8 cellular contexts compared by ENCODE assay signal in genomic region chr16:15015671-15016070, GRCh38. TPM values are rescaled to one million over a fixed set of nuclear protein-coding genes. Genes with fewer than 3 reads are reported as not detected.
DNase-seq lines count a peak whose midpoint lies in the region; ATAC-seq, FAIRE-seq and TF ChIP-seq lines count a peak whose summit lies in the region.
"Not testable (repeated sequence)": the region's sequence is repeated elsewhere in the genome, so short reads cannot be mapped to it uniquely, and the experiment has no call there.

No MANE protein-coding gene starts in this region.

- peaks cover 32% of the 10 kb centered on the region for H3K36me3 Mint-ChIP-seq in CD4-positive, CD25-positive, alpha-beta regulatory T cell
- H3K36me3 Mint-ChIP-seq in astrocyte (ENCODE audit: low read depth, unreplicated experiment) (peaks cover 46% of the 10 kb centered on the region), naive B cell (peaks cover 20 to 26% of the 10 kb centered on the region in 2 donors)

- not testable (repeated sequence) for ATAC-seq in CD4-positive, CD25-positive, alpha-beta regulatory T cell (ENCODE audit: low read depth in 2 of 2); naive B cell (ENCODE audit: low read depth in 2 of 2); psoas muscle

- not testable (repeated sequence) for H3K4me1 ChIP-seq in CD4-positive, CD25-positive, alpha-beta regulatory T cell (ENCODE audit: control insufficient read depth, insufficient read depth, low read length, poor library complexity, severe bottlenecking)
- peaks cover 16% of the 10 kb centered on the region for H3K4me1 ChIP-seq in astrocyte (ENCODE audit: insufficient read depth, low read length)
- peaks cover 40% of the 10 kb centered on the region for H3K4me1 ChIP-seq in left ventricle myocardium inferior
- peaks cover 25% of the 10 kb centered on the region for H3K4me1 ChIP-seq in psoas muscle
- H3K4me1 ChIP-seq in subcutaneous abdominal adipose tissue (ENCODE audit: control insufficient read depth in 5 of 5, insufficient read depth in 5 of 5, low read length in 5 of 5), result peaks cover 4 to 34% (median 28%) of the 10 kb centered on the region in 5 donors

- intact Hi-C loops in left ventricle myocardium inferior (cut with micrococcal nuclease); psoas muscle (cut with DNase I): not testable (repeated sequence)

- H3K36me3 ChIP-seq in CD4-positive, CD25-positive, alpha-beta regulatory T cell (ENCODE audit: control insufficient read depth, insufficient read depth, low read length), result peaks cover 31% of the 10 kb centered on the region
- H3K36me3 ChIP-seq in SK-N-MC (ENCODE audit: insufficient read depth, low read length) (peaks cover 36% of the 10 kb centered on the region), astrocyte (ENCODE audit: insufficient read depth, low read length) (peaks cover 14% of the 10 kb centered on the region), left ventricle myocardium inferior (peaks cover 54% of the 10 kb centered on the region), psoas muscle (ENCODE audit: insufficient read depth in 1 of 2, low read depth in 1 of 2) (peaks cover 5 to 33% of the 10 kb centered on the region in 2 donors), subcutaneous abdominal adipose tissue (ENCODE audit: control insufficient read depth in 5 of 5, insufficient read depth in 5 of 5, low read length in 5 of 5) (peaks cover 5 to 28% (median 14%) of the 10 kb centered on the region in 5 donors)

- H3K4me1 Mint-ChIP-seq in CD4-positive, CD25-positive, alpha-beta regulatory T cell, result peaks cover 20 to 50% (median 24%) of the 10 kb centered on the region in 4 donors
- H3K4me1 Mint-ChIP-seq in astrocyte (ENCODE audit: low read depth, unreplicated experiment), result peaks cover 29% of the 10 kb centered on the region
- peaks cover 0 to 38% (median 5%) of the 10 kb centered on the region in 3 donors for H3K4me1 Mint-ChIP-seq in naive B cell

- H2AFZ ChIP-seq in astrocyte (ENCODE audit: low read depth, low read length), result not testable (repeated sequence)

- H3K27me3 Mint-ChIP-seq in CD4-positive, CD25-positive, alpha-beta regulatory T cell; astrocyte (ENCODE audit: low read depth, unreplicated experiment); naive B cell: not testable (repeated sequence)

- TF ChIP-seq CTCF in astrocyte (IDR thresholded peaks at IDR 0.05; ENCODE audit: insufficient read depth, low read depth, low read length); left ventricle myocardium inferior (IDR thresholded peaks at IDR 0.05; ENCODE audit: borderline replicate concordance); psoas muscle (IDR thresholded peaks at IDR 0.05): not testable (repeated sequence)

- H4K20me1 ChIP-seq in astrocyte (ENCODE audit: insufficient read depth, low read length), result peaks cover 13% of the 10 kb centered on the region

- not testable (repeated sequence) for H3K4me3 ChIP-seq in CD4-positive, CD25-positive, alpha-beta regulatory T cell (ENCODE audit: low read depth, low read length); astrocyte (ENCODE audit: insufficient read depth, low read depth, low read length); left ventricle myocardium inferior; psoas muscle; subcutaneous abdominal adipose tissue (ENCODE audit: low read depth in 1 of 5, low read length in 5 of 5)
- H3K4me3 ChIP-seq in SK-N-MC, result peak overlapping the region; percentile 27; the same call in 1 of the 2 replicates

- not testable (repeated sequence) for H3K9me3 Mint-ChIP-seq in CD4-positive, CD25-positive, alpha-beta regulatory T cell; astrocyte (ENCODE audit: unreplicated experiment); naive B cell

- not testable (repeated sequence) for H3K27ac ChIP-seq in CD4-positive, CD25-positive, alpha-beta regulatory T cell (ENCODE audit: insufficient read depth, low read length, poor library complexity, severe bottlenecking); astrocyte (ENCODE audit: low read depth, low read length)
- peak overlapping the region; percentile 100 for H3K27ac ChIP-seq in SK-N-MC
- H3K27ac ChIP-seq in left ventricle myocardium inferior (replicated peaks), result peak overlapping the region; percentile 55
- peak overlapping the region; percentile 83 for H3K27ac ChIP-seq in psoas muscle
- peak overlapping the region; percentile 69 for H3K27ac ChIP-seq in subcutaneous abdominal adipose tissue (ENCODE audit: low read depth, low read length)

- FAIRE-seq in A204.1 (lab: Jason Lieb, UNC), result peak; percentile 35
- not testable (repeated sequence) for FAIRE-seq in astrocyte (lab: Jason Lieb, UNC)

- DNase-seq in CD4-positive, CD25-positive, alpha-beta regulatory T cell; SK-N-MC (ENCODE audit: low read depth, low spot score); astrocyte (ENCODE audit: low read depth); left ventricle myocardium inferior; naive B cell; psoas muscle: not testable (repeated sequence)

- H3K4me2 ChIP-seq in astrocyte (ENCODE audit: low read length), result not testable (repeated sequence)

- not testable (repeated sequence) for H3K79me2 ChIP-seq in astrocyte (ENCODE audit: insufficient read depth, low read length)

- not testable (repeated sequence) for H3K4me3 Mint-ChIP-seq in CD4-positive, CD25-positive, alpha-beta regulatory T cell; astrocyte (ENCODE audit: unreplicated experiment); naive B cell

- WGBS in psoas muscle, 3 donors, result 93 to 98% (median 98%) methylated on average over 3 of the region's 3 CpGs

- peak overlapping the region in 2 of 3 donors; percentile 71 to 74 for H3K27ac Mint-ChIP-seq in CD4-positive, CD25-positive, alpha-beta regulatory T cell
- H3K27ac Mint-ChIP-seq in astrocyte (ENCODE audit: unreplicated experiment) (peak overlapping the region; percentile 96), naive B cell (peak overlapping the region in 5 of 6 donors; percentile 18 to 93 (median 90))

- not testable (repeated sequence) for H3K9me3 ChIP-seq in CD4-positive, CD25-positive, alpha-beta regulatory T cell (ENCODE audit: control insufficient read depth in 2 of 2, low read length in 2 of 2); SK-N-MC (ENCODE audit: low read depth, low read length); astrocyte (ENCODE audit: insufficient read depth, low read depth, low read length); left ventricle myocardium inferior (replicated peaks); psoas muscle; subcutaneous abdominal adipose tissue (ENCODE audit: control insufficient read depth in 5 of 5, low read length in 5 of 5)

- H3K27me3 ChIP-seq in CD4-positive, CD25-positive, alpha-beta regulatory T cell (ENCODE audit: control insufficient read depth, insufficient read depth, low read length); astrocyte (ENCODE audit: insufficient read depth, low read length); left ventricle myocardium inferior (ENCODE audit: low read depth); psoas muscle (ENCODE audit: insufficient read depth in 3 of 3, low read length in 2 of 3); subcutaneous abdominal adipose tissue (ENCODE audit: control insufficient read depth in 5 of 5, insufficient read depth in 4 of 5, low read length in 5 of 5): not testable (repeated sequence)

- peak overlapping the region; percentile 61 for H3K9ac ChIP-seq in SK-N-MC (ENCODE audit: insufficient read length)
- H3K9ac ChIP-seq in astrocyte (ENCODE audit: low read length); subcutaneous abdominal adipose tissue (ENCODE audit: low read length in 5 of 5): not testable (repeated sequence)

RNA-seq across cellular contexts. Expression of gene NTAN1, which starts 40.2 kb away (rescaled TPM):
- total RNA-seq in CD4-positive, CD25-positive, alpha-beta regulatory T cell, result 46.8 TPM
- polyA plus RNA-seq in CD4-positive, CD25-positive, alpha-beta regulatory T cell, result 100 to 1,000 TPM in 2 of 4 donors, 10 to 100 TPM in 2; 75.4 to 115 (median 96.7) TPM
- total RNA-seq in astrocyte (61.3 and 66.3 TPM in 2 replicates), left ventricle myocardium inferior (17.9 TPM), psoas muscle (10 to 100 TPM; 21.8 to 34.3 (median 23.8) TPM)
- polyA plus RNA-seq in naive B cell (ENCODE audit: low read depth in 6 of 6) (10 to 100 TPM; 47.2 to 77.4 (median 67.4) TPM), psoas muscle (10 to 100 TPM; 41.6 to 78.0 (median 54.2) TPM)

RNA-seq across cellular contexts. Expression of gene PDXDC1, which starts 40.8 kb away (rescaled TPM):
- 91.2 TPM for total RNA-seq in CD4-positive, CD25-positive, alpha-beta regulatory T cell
- polyA plus RNA-seq in CD4-positive, CD25-positive, alpha-beta regulatory T cell, result 10 to 100 TPM; 27.4 to 31.7 (median 28.8) TPM
- total RNA-seq in astrocyte (123 and 127 TPM in 2 replicates), left ventricle myocardium inferior (71.4 TPM), psoas muscle (10 to 100 TPM; 52.3 to 82.5 (median 59.3) TPM)
- polyA plus RNA-seq in naive B cell (ENCODE audit: low read depth in 6 of 6) (10 to 100 TPM; 24.1 to 38.6 (median 31.4) TPM), psoas muscle (10 to 100 TPM; 22.1 to 45.5 (median 24.8) TPM)
